9 cellular contexts compared by ENCODE assay signal in genomic region chr15:47784820-47785219, GRCh38.
"Had no signal": no experiment of that assay in that cellular context is flagged by ENCODE, and none has a peak within 500 bp of the region (broad histone marks: within the 10 kb centered on the region; RNA-seq: fewer than 3 reads in every experiment).

No MANE protein-coding gene starts in this region.

- H3K4me3 ChIP-seq: GM23248, GM23338, HAP-1 had no signal

- H3K27ac ChIP-seq: GM23248 had no signal

- H3K36me3 ChIP-seq: HAP-1 had no signal

- ATAC-seq: GM23338, HCT116 had no signal

- DNase-seq: GM23248, GOT3, H7, H9, HCEC 1CT, HFFc6 had no signal
